1 cellular context compared by ENCODE assay signal in the genomic region with DNA sequence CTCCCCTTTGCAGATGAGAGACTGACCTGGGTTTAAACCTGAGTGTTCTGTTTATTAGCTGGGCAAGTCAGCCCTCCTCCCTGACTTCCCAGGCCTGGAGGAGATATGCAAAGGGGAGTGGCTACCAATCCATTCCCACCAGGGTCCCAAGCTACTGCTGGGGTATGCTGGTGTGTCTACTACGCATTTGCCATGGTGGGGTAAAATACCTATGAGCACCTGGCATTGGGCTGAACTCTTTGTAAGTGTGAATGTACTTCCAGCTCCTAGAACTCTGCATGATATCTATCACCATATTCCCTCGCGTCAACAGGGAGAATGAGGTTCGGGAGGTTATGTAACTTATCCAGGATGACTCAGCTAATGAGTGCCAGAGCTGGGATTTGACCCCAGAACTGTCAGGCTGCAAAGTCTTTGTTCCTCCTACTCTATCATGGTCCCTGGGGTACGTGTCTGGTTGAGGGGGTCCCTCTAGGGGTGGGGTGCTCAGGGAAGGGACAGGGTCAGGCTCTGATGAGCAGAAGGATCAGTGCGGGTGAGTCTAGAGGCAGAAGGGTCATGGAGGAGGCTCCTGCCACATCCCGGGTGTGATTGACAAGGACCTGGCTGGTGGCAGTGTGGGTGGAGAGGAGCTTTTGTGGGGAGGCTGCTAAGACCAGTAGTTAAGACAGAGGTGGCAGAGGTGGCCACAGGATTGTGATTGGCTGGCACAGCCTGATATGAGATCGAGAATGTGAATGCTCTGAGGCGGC.
A peak's percentile ranks its signal among the peaks of the same experiment; 100 is the strongest.
TF ChIP-seq lines count a peak whose summit lies in the region.

No MANE protein-coding gene starts in this region.

TF ChIP-seq in K562, 482 proteins besides CTCF, POLR2A, EP300 and RAD21 (continued from another document and continues in another):
- TF ChIP-seq HEY1 (CRISPR knock-in tag; IDR thresholded peaks at IDR 0.05; ENCODE audit: borderline replicate concordance) (no peak), TRIM28 (IDR thresholded peaks at IDR 0.05) (no peak), ARID1B (IDR thresholded peaks at IDR 0.05) (peak; percentile 37; the same call in 1 of the 2 replicates), EWSR1 (IDR thresholded peaks at IDR 0.05; ENCODE audit: borderline replicate concordance, low read depth, partially characterized antibody) (no peak), SP1 (CRISPR knock-in tag; IDR thresholded peaks at IDR 0.05) (no peak), ATF3 (IDR thresholded peaks at IDR 0.05) (peak; percentile 84), ATF3 (CRISPR knock-in tag; conservative IDR thresholded peaks at IDR 0.05) (no peak), RCOR1 (IDR thresholded peaks at IDR 0.05; ENCODE audit: borderline replicate concordance in 1 of 2, low read depth in 2 of 2, low read length in 2 of 2) (peak; percentile 38 to 88; a peak in 2 of 4 replicates), E2F3 (CRISPR knock-in tag; IDR thresholded peaks at IDR 0.05) (no peak), GABPA (tag; conservative IDR thresholded peaks at IDR 0.05; ENCODE audit: low read depth) (no peak), SRSF7 (optimal IDR thresholded peaks at IDR 0.05; ENCODE audit: low read depth, low read length) (no peak), EGR1 (conservative IDR thresholded peaks at IDR 0.05) (no peak), STAG1 (CRISPR knock-in tag; IDR thresholded peaks at IDR 0.05; ENCODE audit: borderline replicate concordance) (no peak), ZNF830 (CRISPR knock-in tag; IDR thresholded peaks at IDR 0.05) (no peak), TCFL5 (CRISPR knock-in tag; conservative IDR thresholded peaks at IDR 0.05) (no peak), SETDB1 (IDR thresholded peaks at IDR 0.05; ENCODE audit: low read length) (no peak), TGIF2 (CRISPR knock-in tag; IDR thresholded peaks at IDR 0.05) (no peak), HIVEP1 (CRISPR knock-in tag; IDR thresholded peaks at IDR 0.05) (no peak), ZBTB12 (CRISPR knock-in tag; IDR thresholded peaks at IDR 0.05) (no peak), IRF9 (tag; IDR thresholded peaks at IDR 0.05) (no peak), SRSF9 (IDR thresholded peaks at IDR 0.05; ENCODE audit: borderline replicate concordance, low read depth, low read length) (no peak), RNF2 (IDR thresholded peaks at IDR 0.05) (no peak), ZNF778 (CRISPR knock-in tag; IDR thresholded peaks at IDR 0.05) (no peak), MEF2A (IDR thresholded peaks at IDR 0.05; ENCODE audit: control insufficient read depth, low read depth, low read length) (no peak), ZBTB11 (CRISPR knock-in tag; IDR thresholded peaks at IDR 0.05) (no peak), NR2C2 (CRISPR knock-in tag; IDR thresholded peaks at IDR 0.05) (no peak), NR2C2 (tag; IDR thresholded peaks at IDR 0.05) (peak; percentile 66), ZNF3 (CRISPR knock-in tag; IDR thresholded peaks at IDR 0.05) (no peak), POLR3A (IDR thresholded peaks at IDR 0.05; ENCODE audit: borderline replicate concordance, extremely low read depth, insufficient read depth, insufficient read length) (no peak), HSF4 (CRISPR knock-in tag; IDR thresholded peaks at IDR 0.05; ENCODE audit: borderline replicate concordance) (no peak), GATAD2B (IDR thresholded peaks at IDR 0.05; ENCODE audit: borderline replicate concordance) (no peak), MECOM (CRISPR knock-in tag; IDR thresholded peaks at IDR 0.05) (no peak), ZNF23 (CRISPR knock-in tag; IDR thresholded peaks at IDR 0.05) (no peak), STAT6 (CRISPR knock-in tag; IDR thresholded peaks at IDR 0.05) (no peak), SPI1 (IDR thresholded peaks at IDR 0.05; ENCODE audit: borderline replicate concordance, low read depth, low read length) (no peak), BACH1 (tag; IDR thresholded peaks at IDR 0.05) (peak; percentile 38; the same call in 1 of the 2 replicates), XRCC4 (IDR thresholded peaks at IDR 0.05; ENCODE audit: extremely low read depth, insufficient read depth, insufficient read length) (no peak)
- TF ChIP-seq, protein P1, sequence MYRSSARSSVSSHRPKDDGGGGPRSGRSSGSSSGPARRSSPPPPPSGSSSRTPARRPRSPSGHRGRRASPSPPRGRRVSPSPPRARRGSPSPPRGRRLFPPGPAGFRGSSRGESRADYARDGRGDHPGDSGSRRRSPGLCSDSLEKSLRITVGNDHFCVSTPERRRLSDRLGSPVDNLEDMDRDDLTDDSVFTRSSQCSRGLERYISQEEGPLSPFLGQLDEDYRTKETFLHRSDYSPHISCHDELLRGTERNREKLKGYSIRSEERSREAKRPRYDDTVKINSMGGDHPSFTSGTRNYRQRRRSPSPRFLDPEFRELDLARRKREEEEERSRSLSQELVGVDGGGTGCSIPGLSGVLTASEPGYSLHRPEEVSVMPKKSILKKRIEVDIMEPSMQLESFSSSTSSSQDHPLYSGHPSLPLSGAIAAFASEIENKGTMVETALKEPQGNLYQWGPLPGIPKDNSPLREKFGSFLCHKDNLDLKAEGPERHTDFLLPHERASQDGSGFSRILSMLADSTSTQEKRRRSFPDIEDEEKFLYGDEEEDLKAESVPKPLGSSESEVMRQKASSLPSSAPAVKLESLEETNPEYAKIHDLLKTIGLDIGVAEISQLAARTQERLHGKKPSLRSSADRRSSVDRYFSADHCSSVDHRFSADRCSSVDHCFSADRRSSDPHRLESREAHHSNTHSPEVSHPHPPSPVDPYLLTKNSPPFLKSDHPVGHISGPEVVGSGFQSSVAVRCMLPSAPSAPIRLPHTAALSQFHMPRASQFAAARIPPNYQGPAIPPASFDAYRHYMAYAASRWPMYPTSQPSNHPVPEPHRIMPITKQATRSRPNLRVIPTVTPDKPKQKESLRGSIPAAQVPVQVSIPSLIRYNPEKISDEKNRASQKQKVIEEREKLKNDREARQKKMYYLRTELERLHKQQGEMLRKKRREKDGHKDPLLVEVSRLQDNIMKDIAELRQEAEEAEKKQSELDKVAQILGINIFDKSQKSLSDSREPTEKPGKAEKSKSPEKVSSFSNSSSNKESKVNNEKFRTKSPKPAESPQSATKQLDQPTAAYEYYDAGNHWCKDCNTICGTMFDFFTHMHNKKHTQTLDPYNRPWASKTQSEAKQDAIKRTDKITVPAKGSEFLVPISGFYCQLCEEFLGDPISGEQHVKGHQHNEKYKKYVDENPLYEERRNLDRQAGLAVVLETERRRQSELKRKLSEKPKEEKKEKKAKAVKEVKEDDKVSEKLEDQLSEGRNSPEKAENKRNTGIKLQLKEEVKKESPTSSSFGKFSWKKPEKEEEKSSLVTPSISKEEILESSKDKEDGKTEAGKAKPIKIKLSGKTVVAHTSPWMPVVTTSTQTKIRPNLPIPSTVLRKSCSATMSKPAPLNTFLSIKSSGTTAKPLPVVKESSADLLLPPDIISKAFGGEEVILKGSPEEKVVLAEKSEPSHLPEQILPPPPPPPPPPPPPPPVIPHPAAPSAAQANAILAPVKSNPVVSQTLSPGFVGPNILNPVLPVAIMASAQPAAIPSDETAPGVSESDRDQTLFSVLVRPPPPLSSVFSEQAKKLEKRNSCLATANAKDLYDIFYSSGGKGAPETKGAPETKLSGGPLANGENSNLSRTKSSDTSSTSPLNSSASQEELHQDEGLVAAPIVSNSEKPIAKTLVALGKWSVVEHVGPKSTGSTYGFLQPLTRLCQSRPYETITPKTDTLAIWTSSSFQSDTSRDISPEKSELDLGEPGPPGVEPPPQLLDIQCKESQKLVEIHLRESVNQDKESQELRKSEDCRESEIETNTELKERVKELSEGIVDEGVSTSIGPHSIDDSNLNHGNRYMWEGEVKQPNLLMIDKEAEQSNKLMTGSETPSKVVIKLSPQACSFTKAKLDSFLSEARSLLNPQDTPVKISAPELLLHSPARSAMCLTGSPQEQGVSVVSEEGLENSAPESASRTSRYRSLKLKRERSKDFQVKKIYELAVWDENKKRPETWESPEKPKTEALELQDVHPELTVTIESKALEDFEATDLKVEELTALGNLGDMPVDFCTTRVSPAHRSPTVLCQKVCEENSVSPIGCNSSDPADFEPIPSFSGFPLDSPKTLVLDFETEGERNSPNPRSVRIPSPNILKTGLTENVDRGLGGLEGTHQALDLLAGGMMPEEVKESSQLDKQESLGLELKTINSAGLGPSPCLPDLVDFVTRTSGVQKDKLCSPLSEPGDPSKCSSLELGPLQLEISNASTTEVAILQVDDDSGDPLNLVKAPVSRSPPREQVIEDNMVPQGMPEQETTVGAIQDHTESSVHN (IDR thresholded peaks at IDR 0.05; ENCODE audit: borderline replicate concordance in 1 of 2, low read depth in 1 of 2) = no peak
- TF ChIP-seq, protein P2, sequence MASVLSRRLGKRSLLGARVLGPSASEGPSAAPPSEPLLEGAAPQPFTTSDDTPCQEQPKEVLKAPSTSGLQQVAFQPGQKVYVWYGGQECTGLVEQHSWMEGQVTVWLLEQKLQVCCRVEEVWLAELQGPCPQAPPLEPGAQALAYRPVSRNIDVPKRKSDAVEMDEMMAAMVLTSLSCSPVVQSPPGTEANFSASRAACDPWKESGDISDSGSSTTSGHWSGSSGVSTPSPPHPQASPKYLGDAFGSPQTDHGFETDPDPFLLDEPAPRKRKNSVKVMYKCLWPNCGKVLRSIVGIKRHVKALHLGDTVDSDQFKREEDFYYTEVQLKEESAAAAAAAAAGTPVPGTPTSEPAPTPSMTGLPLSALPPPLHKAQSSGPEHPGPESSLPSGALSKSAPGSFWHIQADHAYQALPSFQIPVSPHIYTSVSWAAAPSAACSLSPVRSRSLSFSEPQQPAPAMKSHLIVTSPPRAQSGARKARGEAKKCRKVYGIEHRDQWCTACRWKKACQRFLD (CRISPR knock-in tag; IDR thresholded peaks at IDR 0.05) = no peak
